ENCODE assay signal across 2 cellular contexts in genomic region chr16:31132303-31132978, GRCh38.
TF ChIP-seq lines count a peak whose summit lies in the region.

No MANE protein-coding gene starts in this region.

TF ChIP-seq in GM23338, 12 proteins besides CTCF, POLR2A, EP300 and RAD21:
- TF ChIP-seq CREB1 (CRISPR knock-in tag; IDR thresholded peaks at IDR 0.05; ENCODE audit: low read depth) (no peak), ETS1 (IDR thresholded peaks at IDR 0.05) (no peak), STAT1 (IDR thresholded peaks at IDR 0.05; ENCODE audit: unreplicated experiment) (no peak), EZH2 (IDR thresholded peaks at IDR 0.05; ENCODE audit: low read depth, unreplicated experiment) (no peak), REST (IDR thresholded peaks at IDR 0.05; ENCODE audit: unreplicated experiment) (no peak), ZNF462 (CRISPR knock-in tag; IDR thresholded peaks at IDR 0.05) (no peak), NANOG (IDR thresholded peaks at IDR 0.05; ENCODE audit: borderline replicate concordance) (no peak), ZNF114 (CRISPR knock-in tag; IDR thresholded peaks at IDR 0.05) (no peak), POLR2AphosphoS5 (IDR thresholded peaks at IDR 0.05; ENCODE audit: low read depth) (no peak), JUNB (IDR thresholded peaks at IDR 0.05; ENCODE audit: unreplicated experiment) (no peak), EZH2phosphoT487 (IDR thresholded peaks at IDR 0.05; ENCODE audit: unreplicated experiment) (no peak), ZNF331 (CRISPR knock-in tag; IDR thresholded peaks at IDR 0.05; ENCODE audit: low read depth) (no peak)

TF ChIP-seq in H1, 55 proteins besides CTCF, POLR2A, EP300 and RAD21:
- TF ChIP-seq CBX5 (IDR thresholded peaks at IDR 0.05; ENCODE audit: low read depth, low read length) = no peak
